1 cellular context compared by ENCODE assay signal in genomic region chr1:163284867-163285266, GRCh38. TPM values are rescaled to one million over a fixed set of nuclear protein-coding genes. Genes with fewer than 3 reads are reported as not detected.
"Had no signal": no experiment of that assay in that cellular context is flagged by ENCODE, and none has a peak within 500 bp of the region (broad histone marks: within the 10 kb centered on the region; RNA-seq: fewer than 3 reads in every experiment).

No MANE protein-coding gene starts in this region.

RNA-seq across cellular contexts. Expression of gene NUF2, which starts 36.9 kb away (rescaled TPM):
- total RNA-seq: gastrocnemius medialis had no signal
